18 cellular contexts compared by ENCODE assay signal in the genomic region with DNA sequence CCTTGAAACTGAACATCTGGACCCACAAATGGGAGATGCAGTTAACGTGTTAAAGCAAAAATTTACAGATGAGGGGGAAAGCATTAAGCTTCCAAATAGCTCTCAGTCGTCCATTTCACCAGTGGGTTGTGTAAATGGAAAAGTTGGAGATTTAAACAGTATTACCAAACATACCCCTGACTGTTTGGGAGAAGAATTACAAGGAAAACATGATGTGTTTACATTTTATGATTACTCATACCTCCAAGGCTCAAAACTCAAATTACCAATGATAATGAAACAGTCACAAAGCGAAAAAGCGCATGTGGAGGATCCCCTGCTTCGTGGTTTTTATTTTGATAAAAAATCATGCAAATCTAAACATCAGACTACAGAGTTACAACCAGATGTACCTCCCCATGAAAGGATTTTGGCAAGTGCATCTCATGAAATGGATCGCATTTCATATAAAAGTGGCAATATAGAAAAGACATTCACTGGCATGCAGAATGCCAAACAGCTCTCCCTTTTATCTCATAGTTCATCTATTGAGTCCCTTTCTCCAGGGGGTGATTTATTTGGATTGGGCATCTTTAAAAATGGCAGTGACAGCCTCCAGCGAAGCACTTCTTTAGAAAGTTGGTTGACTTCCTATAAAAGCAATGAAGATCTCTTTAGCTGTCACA.
"Had no signal": no experiment of that assay in that cellular context is flagged by ENCODE, and none has a peak within 500 bp of the region (broad histone marks: within the 10 kb centered on the region; RNA-seq: fewer than 3 reads in every experiment).

No MANE protein-coding gene starts in this region.

- H3K9ac ChIP-seq: parathyroid adenoma had no signal

- H3K4me3 Mint-ChIP-seq: activated B cell treated with CpG ODN at 0.5 μM for 24 hours; activated CD8-positive, alpha-beta T cell treated with anti-CD3 and anti-CD28 coated beads for 36 hours; activated T-cell treated with anti-CD3 and anti-CD28 coated beads, Interleukin-2, amount 50 U/mL, for 4 hours; brain; naive thymus-derived CD4-positive, alpha-beta T cell; type B pancreatic cell had no signal

- H3K27ac ChIP-seq: epithelial cell of prostate, parathyroid adenoma, skin epidermis had no signal

- H3K27ac Mint-ChIP-seq: activated B cell treated with CpG ODN at 0.5 μM for 24 hours; activated CD8-positive, alpha-beta T cell treated with anti-CD3 and anti-CD28 coated beads for 36 hours; activated naive CD4-positive, alpha-beta T cell treated with anti-CD3 and anti-CD28 coated beads, Interleukin-2, amount 50 U/mL, for 72 hours; brain; naive thymus-derived CD4-positive, alpha-beta T cell; type B pancreatic cell had no signal

- ATAC-seq: activated CD8-positive, alpha-beta T cell treated with anti-CD3 and anti-CD28 coated beads for 36 hours; activated naive CD4-positive, alpha-beta T cell treated with anti-CD3 and anti-CD28 coated beads, Interleukin-2, amount 50 U/mL, for 72 hours; activated T-cell treated with anti-CD3 and anti-CD28 coated beads, Interleukin-2, amount 50 U/mL, for 4 hours; left lobe of liver; mucosa of descending colon; naive thymus-derived CD4-positive, alpha-beta T cell; stimulated activated naive CD8-positive, alpha-beta T cell treated with anti-CD3 and anti-CD28 coated beads, Interleukin-15, Interleukin-2, amounts not matched to agents 100 U/mL and 50 U/mL, for 24 hours had no signal

- H3K4me1 ChIP-seq: parathyroid adenoma had no signal

- H3K4me1 Mint-ChIP-seq: activated B cell treated with CpG ODN at 0.5 μM for 24 hours; naive thymus-derived CD4-positive, alpha-beta T cell had no signal

- DNase-seq: activated B cell treated with CpG ODN at 0.5 μM for 24 hours; activated CD4-positive, alpha-beta T cell treated with anti-CD3 and anti-CD28 coated beads for 48 hours; activated CD8-positive, alpha-beta T cell treated with anti-CD3 and anti-CD28 coated beads for 36 hours; activated effector memory CD4-positive, alpha-beta T cell treated with anti-CD3 and anti-CD28 coated beads, Interleukin-2, amount 50 U/mL, for 16 hours; activated T-cell treated with anti-CD3 and anti-CD28 coated beads, Interleukin-2, amount 50 U/mL, for 4 hours; amniotic stem cell; islet precursor cell; mucosa of descending colon; naive thymus-derived CD4-positive, alpha-beta T cell; stimulated activated naive CD8-positive, alpha-beta T cell treated with anti-CD3 and anti-CD28 coated beads, Interleukin-15, Interleukin-2, amounts not matched to agents 100 U/mL and 50 U/mL, for 24 hours; SW 1271 had no signal

- H3K9me3 ChIP-seq: mucosa of descending colon had no signal

- H3K9me3 Mint-ChIP-seq: activated B cell treated with CpG ODN at 0.5 μM for 24 hours; activated CD8-positive, alpha-beta T cell treated with anti-CD3 and anti-CD28 coated beads for 36 hours; activated naive CD4-positive, alpha-beta T cell treated with anti-CD3 and anti-CD28 coated beads, Interleukin-2, amount 50 U/mL, for 72 hours; activated T-cell treated with anti-CD3 and anti-CD28 coated beads, Interleukin-2, amount 50 U/mL, for 4 hours; brain; type B pancreatic cell had no signal

- H3K36me3 Mint-ChIP-seq: type B pancreatic cell had no signal

- H3K27me3 Mint-ChIP-seq: activated B cell treated with CpG ODN at 0.5 μM for 24 hours; activated CD8-positive, alpha-beta T cell treated with anti-CD3 and anti-CD28 coated beads for 36 hours; naive thymus-derived CD4-positive, alpha-beta T cell; type B pancreatic cell had no signal

- H3K4me3 ChIP-seq: mucosa of descending colon, skin epidermis had no signal
